10 cellular contexts compared by ENCODE assay signal in genomic region chr10:130137659-130138478, GRCh38. TPM values are rescaled to one million over a fixed set of nuclear protein-coding genes. Genes with fewer than 3 reads are reported as not detected.
A peak's percentile ranks its signal among the peaks of the same experiment; 100 is the strongest.
DNase-seq lines count a peak whose midpoint lies in the region; ATAC-seq and TF ChIP-seq lines count a peak whose summit lies in the region.
"Had no signal": no experiment of that assay in that cellular context is flagged by ENCODE, and none has a peak within 500 bp of the region (broad histone marks: within the 10 kb centered on the region; RNA-seq: fewer than 3 reads in every experiment).

No MANE protein-coding gene starts in this region.

- peak overlapping the region; percentile 49 for H3K27ac Mint-ChIP-seq in activated naive CD4-positive, alpha-beta T cell treated with anti-CD3 and anti-CD28 coated beads, Interleukin-2, amount 50 U/mL, for 24 hours
- peak overlapping the region; percentile 90 for H3K27ac Mint-ChIP-seq in type B pancreatic cell

- H3K27me3 ChIP-seq in adrenal gland (no peaks in the 10 kb centered on the region), liver (ENCODE audit: control insufficient read depth in 4 of 4, insufficient read depth in 4 of 4, low read length in 3 of 4) (no peaks in the 10 kb centered on the region)

- DNase-seq in activated naive CD4-positive, alpha-beta T cell (lab: John Stamatoyannopoulos, UW), result no peak
- DNase-seq in adrenal gland (peak in 1 of 7 donors; percentile 19), type B pancreatic cell (ENCODE audit: extremely low spot score, unreplicated experiment) (no peak), NCI-H1092 treated with DMSO at 0.1 percent for 48 hours (lab: John Stamatoyannopoulos, UW) (no peak)
- DNase-seq: activated CD4-positive, alpha-beta T cell treated with anti-CD3 and anti-CD28 coated beads, Interleukin-2, amount 50 U/mL, for 1 hour had no signal

- H3K36me3 ChIP-seq in adrenal gland (replicated peaks in 1 of 2), result no peaks in the 10 kb centered on the region
- no peaks in the 10 kb centered on the region for H3K36me3 ChIP-seq in liver (ENCODE audit: control insufficient read depth in 4 of 4, insufficient read depth in 3 of 4, low read depth in 1 of 4, low read length in 3 of 4)
- H3K36me3 ChIP-seq: neutrophil had no signal

- H3K9me3 ChIP-seq in adrenal gland (replicated peaks in 1 of 3), result no peaks in the 10 kb centered on the region
- H3K9me3 ChIP-seq in liver (ENCODE audit: control insufficient read depth in 4 of 4, low read length in 3 of 4), result no peaks in the 10 kb centered on the region
- H3K9me3 ChIP-seq: neutrophil had no signal

- H3K4me1 ChIP-seq in adrenal gland (replicated peaks in 1 of 2) (peaks cover 35 to 48% of the 10 kb centered on the region in 2 donors), liver (ENCODE audit: control insufficient read depth in 4 of 4, insufficient read depth in 4 of 4, low read length in 3 of 4) (peaks cover 7 to 28% (median 21%) of the 10 kb centered on the region in 4 donors)

- H3K4me3 ChIP-seq in adrenal gland (peak overlapping the region in 2 of 4 donors; percentile 91 to 100), liver (ENCODE audit: low read depth in 1 of 3, low read length in 3 of 3) (peak overlapping the region; percentile 88 to 99 (median 94))

- no peak for TF ChIP-seq POLR2A in adrenal gland (IDR thresholded peaks at IDR 0.05)

- H3K27ac ChIP-seq in adrenal gland (peak overlapping the region in 4 of 5 donors; percentile 6 to 90 (median 80)), liver (ENCODE audit: low read depth in 1 of 2, low read length in 2 of 2) (peak overlapping the region; percentile 86 to 94)
- H3K27ac ChIP-seq: neutrophil had no signal

- H3K9ac ChIP-seq in liver (ENCODE audit: low read depth in 1 of 2, low read length in 2 of 2), result peak overlapping the region; percentile 1 to 53

- no peaks in the 10 kb centered on the region for H3K9me3 Mint-ChIP-seq in activated naive CD4-positive, alpha-beta T cell treated with anti-CD3 and anti-CD28 coated beads, Interleukin-2, amount 50 U/mL, for 24 hours
- no peaks in the 10 kb centered on the region for H3K9me3 Mint-ChIP-seq in type B pancreatic cell

- WGBS in adrenal gland, 4 donors, result 82 to 86% (median 85%) methylated on average over 25 to 28 of the region's 28 CpGs
- WGBS in liver, result 82% methylated on average over 28 of the region's 28 CpGs

- TF ChIP-seq CTCF in adrenal gland (IDR thresholded peaks at IDR 0.05) (no peak), liver (IDR thresholded peaks at IDR 0.05; ENCODE audit: low read depth, low read length, missing input control) (no peak), type B pancreatic cell (conservative IDR thresholded peaks at IDR 0.05) (no peak)

- H3K4me1 Mint-ChIP-seq in activated naive CD4-positive, alpha-beta T cell treated with anti-CD3 and anti-CD28 coated beads, Interleukin-2, amount 50 U/mL, for 24 hours, result peaks cover 51% of the 10 kb centered on the region
- H3K4me1 Mint-ChIP-seq in type B pancreatic cell (ENCODE audit: unreplicated experiment), result peaks cover 37% of the 10 kb centered on the region

- TF ChIP-seq RAD21 in liver (IDR thresholded peaks at IDR 0.05), result no peak

- H3K27me3 Mint-ChIP-seq in activated naive CD4-positive, alpha-beta T cell treated with anti-CD3 and anti-CD28 coated beads, Interleukin-2, amount 50 U/mL, for 24 hours, result no peaks in the 10 kb centered on the region
- no peaks in the 10 kb centered on the region for H3K27me3 Mint-ChIP-seq in type B pancreatic cell

- ATAC-seq in HG03378 (IDR thresholded peaks at IDR 0.05; ENCODE audit: unreplicated experiment) (no peak), HG02870 (IDR thresholded peaks at IDR 0.05; ENCODE audit: unreplicated experiment) (no peak)

- peak overlapping the region; percentile 88 for H3K4me3 Mint-ChIP-seq in activated naive CD4-positive, alpha-beta T cell treated with anti-CD3 and anti-CD28 coated beads, Interleukin-2, amount 50 U/mL, for 24 hours
- H3K4me3 Mint-ChIP-seq in type B pancreatic cell, result peak overlapping the region; percentile 94

- peaks cover 9% of the 10 kb centered on the region for H3K36me3 Mint-ChIP-seq in activated naive CD4-positive, alpha-beta T cell treated with anti-CD3 and anti-CD28 coated beads, Interleukin-2, amount 50 U/mL, for 24 hours
- peaks cover 17% of the 10 kb centered on the region for H3K36me3 Mint-ChIP-seq in type B pancreatic cell

- intact Hi-C loops in adrenal gland (cut with DNase I), result loop anchor here in 1 of 2 donors (2.0 kb wide), 1 partner anchor 27 kb away; the partner anchor contains the start of gene C10orf143

TF ChIP-seq in liver, 16 proteins besides CTCF, POLR2A, EP300 and RAD21:
- TF ChIP-seq HNF4G (IDR thresholded peaks at IDR 0.05) (no peak), ZBTB33 (IDR thresholded peaks at IDR 0.05) (no peak), YY1 (IDR thresholded peaks at IDR 0.05) (no peak), TAF1 (conservative IDR thresholded peaks at IDR 0.05) (no peak), SP1 (IDR thresholded peaks at IDR 0.05) (no peak), MAX (IDR thresholded peaks at IDR 0.05) (no peak), JUND (IDR thresholded peaks at IDR 0.05) (no peak), RXRA (IDR thresholded peaks at IDR 0.05) (no peak), ATF3 (IDR thresholded peaks at IDR 0.05) (no peak)

RNA-seq across cellular contexts. Expression of gene GLRX3, which starts 1.7 kb away (rescaled TPM):
- 100 to 1,000 TPM in 1 of 8 donors, 10 to 100 TPM in 7; 46.5 to 116 (median 73.2) TPM for total RNA-seq in adrenal gland
- polyA plus RNA-seq in adrenal gland, result 100 to 1,000 TPM in 1 of 3 donors, 10 to 100 TPM in 2; 34.2 to 139 (median 51.6) TPM
- 10 to 100 TPM; 24.0 to 25.3 TPM for total RNA-seq in liver
- 10 to 100 TPM; 31.7 to 34.0 TPM for polyA plus RNA-seq in liver
- 73.2 and 77.4 TPM in 2 replicates for total RNA-seq in type B pancreatic cell (ENCODE audit: low replicate concordance)

RNA-seq across cellular contexts. Expression of gene C10orf143, which starts 27.2 kb away (rescaled TPM):
- total RNA-seq in adrenal gland (1 to 10 TPM in 7 of 8 donors, under 1 TPM in 1; 0.85 to 5.7 (median 4.6) TPM), liver (under 1 TPM; 0.14 to 0.67 TPM), type B pancreatic cell (ENCODE audit: low replicate concordance) (1.8 and 3.0 TPM in 2 replicates)
- polyA plus RNA-seq in adrenal gland (10 to 100 TPM in 2 of 3 donors, 1 to 10 TPM in 1; 6.0 to 19.3 (median 13.6) TPM), liver (1 to 10 TPM; 1.8 to 2.7 TPM)
